ENCODE assay signal across 1 cellular context in genomic region chr3:187718802-187719201, GRCh38.
TF ChIP-seq lines count a peak whose summit lies in the region.

No MANE protein-coding gene starts in this region.

TF ChIP-seq in K562, 482 proteins besides CTCF, POLR2A, EP300 and RAD21:
- TF ChIP-seq ZBTB11 (CRISPR knock-in tag; IDR thresholded peaks at IDR 0.05) (peak in 2 of 3 experiments; percentile 25 to 83; a peak in 3 of 6 replicates), LCOR (CRISPR knock-in tag; IDR thresholded peaks at IDR 0.05) (no peak)
